19 cellular contexts compared by ENCODE assay signal in genomic region chr11:23569134-23569533, GRCh38.
DNase-seq lines count a peak whose midpoint lies in the region; ATAC-seq and TF ChIP-seq lines count a peak whose summit lies in the region.
"Had no signal": no experiment of that assay in that cellular context is flagged by ENCODE, and none has a peak within 500 bp of the region (broad histone marks: within the 10 kb centered on the region; RNA-seq: fewer than 3 reads in every experiment).

No MANE protein-coding gene starts in this region.

- H3K27ac Mint-ChIP-seq in T-cell = no peak overlapping the region
- H3K27ac Mint-ChIP-seq in activated CD8-positive, alpha-beta T cell treated with anti-CD3 and anti-CD28 coated beads for 36 hours = no peak overlapping the region
- H3K27ac Mint-ChIP-seq: activated CD4-positive, alpha-beta T cell treated with anti-CD3 and anti-CD28 coated beads for 36 hours; brain; dendritic cell treated with granulocyte-macrophage colony-stimulating factor and Interleukin-4, amounts not matched to agents 40 ng/mL and 50 ng/mL, for 4 days; neural progenitor cell had no signal

- no peak for TF ChIP-seq CTCF in activated CD8-positive, alpha-beta T cell treated with anti-CD3 and anti-CD28 coated beads for 36 hours (IDR thresholded peaks at IDR 0.05)

- peak; percentile 34 for DNase-seq in fibroblast of gingiva (ENCODE audit: low read depth)
- DNase-seq in GOT3 (lab: John Stamatoyannopoulos, UW) = no peak
- DNase-seq in T-cell = no peak
- DNase-seq in activated CD8-positive, alpha-beta T cell treated with anti-CD3 and anti-CD28 coated beads for 36 hours = no peak
- DNase-seq in stimulated activated CD4-positive, alpha-beta T cell treated with anti-CD3 and anti-CD28 coated beads, Interleukin-4, amount 100 ng/mL, for 4 hours = no peak
- DNase-seq: activated CD4-positive, alpha-beta T cell treated with anti-CD3 and anti-CD28 coated beads for 36 hours; activated naive CD4-positive, alpha-beta T cell treated with anti-CD3 and anti-CD28 coated beads, Interleukin-2, amount 50 U/mL, for 16 hours; Calu3; head of caudate nucleus; islet precursor cell; NCI-H1694; NCI-H446 had no signal

- no peaks in the 10 kb centered on the region for H3K4me1 Mint-ChIP-seq in T-cell
- H3K4me1 Mint-ChIP-seq in activated CD8-positive, alpha-beta T cell treated with anti-CD3 and anti-CD28 coated beads for 36 hours (ENCODE audit: low read depth) = no peaks in the 10 kb centered on the region
- H3K4me1 Mint-ChIP-seq: activated CD4-positive, alpha-beta T cell treated with anti-CD3 and anti-CD28 coated beads for 36 hours; neural progenitor cell had no signal

- POLR2A ChIA-PET in T-cell (lab: Charles Lee) = no interaction called here
- POLR2A ChIA-PET in activated CD8-positive, alpha-beta T cell treated with anti-CD3 and anti-CD28 coated beads for 36 hours (lab: Charles Lee) = no interaction called here

- no peaks in the 10 kb centered on the region for H3K27me3 Mint-ChIP-seq in T-cell
- no peaks in the 10 kb centered on the region for H3K27me3 Mint-ChIP-seq in activated CD8-positive, alpha-beta T cell treated with anti-CD3 and anti-CD28 coated beads for 36 hours
- H3K27me3 Mint-ChIP-seq: activated CD4-positive, alpha-beta T cell treated with anti-CD3 and anti-CD28 coated beads for 36 hours; dendritic cell treated with granulocyte-macrophage colony-stimulating factor and Interleukin-4, amounts not matched to agents 40 ng/mL and 50 ng/mL, for 4 days had no signal

- intact Hi-C loops in activated CD8-positive, alpha-beta T cell treated with anti-CD3 and anti-CD28 coated beads for 36 hours (cut with micrococcal nuclease) = no loop called here

- peak; percentile 42 for ATAC-seq in GM18870 (IDR thresholded peaks at IDR 0.05; ENCODE audit: unreplicated experiment)
- peak; percentile 56 for ATAC-seq in HG02610 (IDR thresholded peaks at IDR 0.05; ENCODE audit: unreplicated experiment)
- peak; percentile 39 for ATAC-seq in HG03159 (IDR thresholded peaks at IDR 0.05; ENCODE audit: unreplicated experiment)
- no peak for ATAC-seq in T-cell (replicated peaks in 1 of 4)
- ATAC-seq in activated CD8-positive, alpha-beta T cell treated with anti-CD3 and anti-CD28 coated beads for 36 hours = no peak
- ATAC-seq: activated CD4-positive, alpha-beta T cell treated with anti-CD3 and anti-CD28 coated beads for 36 hours; esophagus mucosa had no signal

- peaks cover 0 to 12% (median 9%) of the 10 kb centered on the region in 3 donors for H3K9me3 Mint-ChIP-seq in T-cell
- H3K9me3 Mint-ChIP-seq in activated CD8-positive, alpha-beta T cell treated with anti-CD3 and anti-CD28 coated beads for 36 hours = peaks cover 3% of the 10 kb centered on the region
- H3K9me3 Mint-ChIP-seq: brain, neural progenitor cell had no signal

- CTCF ChIA-PET in T-cell (lab: Charles Lee) = interaction anchor here in 1 of 2 donors (0.7 kb wide), 1 partner anchor 1326 kb away, joined by 3 read pairs; no protein-coding TSS in a partner anchor
- CTCF ChIA-PET in activated CD8-positive, alpha-beta T cell treated with anti-CD3 and anti-CD28 coated beads for 36 hours (lab: Charles Lee) = no interaction called here

- no peaks in the 10 kb centered on the region for H3K36me3 Mint-ChIP-seq in T-cell
- H3K36me3 Mint-ChIP-seq in activated CD8-positive, alpha-beta T cell treated with anti-CD3 and anti-CD28 coated beads for 36 hours (ENCODE audit: low read depth) = no peaks in the 10 kb centered on the region
- H3K36me3 Mint-ChIP-seq: brain, neural progenitor cell had no signal

- H3K4me3 Mint-ChIP-seq in T-cell = no peak overlapping the region
- H3K4me3 Mint-ChIP-seq in activated CD8-positive, alpha-beta T cell treated with anti-CD3 and anti-CD28 coated beads for 36 hours = no peak overlapping the region
- H3K4me3 Mint-ChIP-seq: activated CD4-positive, alpha-beta T cell treated with anti-CD3 and anti-CD28 coated beads for 36 hours; brain; dendritic cell treated with granulocyte-macrophage colony-stimulating factor and Interleukin-4, amounts not matched to agents 40 ng/mL and 50 ng/mL, for 4 days; neural progenitor cell had no signal

Comparison
In these comparisons a context has a peak if more than half of its experiments do, and no peak if none do; other contexts are left out.
1. ATAC-seq: peak in GM18870 (single experiment), HG02610 (single experiment) and HG03159 (single experiment); none in T-cell (0 of 4) and activated CD8-positive, alpha-beta T cell treated with anti-CD3 and anti-CD28 coated beads for 36 hours (single experiment).